ENCODE assay signal across 1 cellular context in the genomic region with DNA sequence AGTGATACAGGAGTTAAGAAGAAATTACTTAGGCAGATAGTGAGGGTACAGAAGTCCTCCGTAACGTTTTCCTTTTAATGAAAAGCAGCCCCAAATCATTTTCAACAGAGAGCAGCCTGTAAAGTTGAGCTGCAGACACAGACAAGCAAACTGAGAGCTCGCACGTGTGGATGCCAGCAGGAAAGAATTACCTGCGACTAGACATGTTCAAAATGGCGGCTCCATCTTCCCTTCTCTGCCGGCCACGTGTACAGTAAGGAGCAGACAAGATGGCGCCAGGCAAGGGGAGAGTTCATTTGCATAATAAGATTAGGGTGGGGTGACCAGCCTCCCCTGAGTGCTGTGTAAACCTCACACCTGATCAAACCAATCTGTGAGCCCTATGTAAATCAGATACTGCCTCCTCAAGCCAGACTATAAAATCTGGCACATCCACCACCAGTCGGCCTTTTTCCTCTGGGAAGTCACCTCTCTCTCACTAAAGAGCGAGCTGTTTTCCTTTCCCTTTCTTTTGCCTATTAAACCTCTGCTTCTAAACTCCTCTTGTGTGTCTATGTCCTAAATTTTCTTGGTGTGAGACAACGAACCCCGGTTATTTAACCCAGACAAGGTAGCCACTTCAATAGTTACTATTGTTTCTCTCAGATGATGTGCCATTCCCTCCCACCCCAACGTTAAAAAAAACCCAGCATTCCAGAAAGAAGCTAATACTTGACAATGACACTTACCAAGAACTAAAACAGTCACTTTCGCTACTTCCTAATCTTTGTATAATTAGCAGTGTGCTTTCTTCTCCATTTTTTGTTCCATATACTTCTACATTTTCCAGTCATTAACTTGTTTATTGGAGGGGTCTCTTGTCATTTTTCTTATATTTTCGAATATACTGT.
TF ChIP-seq lines count a peak whose summit lies in the region.

No MANE protein-coding gene starts in this region.

TF ChIP-seq in K562, 482 proteins besides CTCF, POLR2A, EP300 and RAD21 (continued from another document and continues in another):
- TF ChIP-seq, protein P1, sequence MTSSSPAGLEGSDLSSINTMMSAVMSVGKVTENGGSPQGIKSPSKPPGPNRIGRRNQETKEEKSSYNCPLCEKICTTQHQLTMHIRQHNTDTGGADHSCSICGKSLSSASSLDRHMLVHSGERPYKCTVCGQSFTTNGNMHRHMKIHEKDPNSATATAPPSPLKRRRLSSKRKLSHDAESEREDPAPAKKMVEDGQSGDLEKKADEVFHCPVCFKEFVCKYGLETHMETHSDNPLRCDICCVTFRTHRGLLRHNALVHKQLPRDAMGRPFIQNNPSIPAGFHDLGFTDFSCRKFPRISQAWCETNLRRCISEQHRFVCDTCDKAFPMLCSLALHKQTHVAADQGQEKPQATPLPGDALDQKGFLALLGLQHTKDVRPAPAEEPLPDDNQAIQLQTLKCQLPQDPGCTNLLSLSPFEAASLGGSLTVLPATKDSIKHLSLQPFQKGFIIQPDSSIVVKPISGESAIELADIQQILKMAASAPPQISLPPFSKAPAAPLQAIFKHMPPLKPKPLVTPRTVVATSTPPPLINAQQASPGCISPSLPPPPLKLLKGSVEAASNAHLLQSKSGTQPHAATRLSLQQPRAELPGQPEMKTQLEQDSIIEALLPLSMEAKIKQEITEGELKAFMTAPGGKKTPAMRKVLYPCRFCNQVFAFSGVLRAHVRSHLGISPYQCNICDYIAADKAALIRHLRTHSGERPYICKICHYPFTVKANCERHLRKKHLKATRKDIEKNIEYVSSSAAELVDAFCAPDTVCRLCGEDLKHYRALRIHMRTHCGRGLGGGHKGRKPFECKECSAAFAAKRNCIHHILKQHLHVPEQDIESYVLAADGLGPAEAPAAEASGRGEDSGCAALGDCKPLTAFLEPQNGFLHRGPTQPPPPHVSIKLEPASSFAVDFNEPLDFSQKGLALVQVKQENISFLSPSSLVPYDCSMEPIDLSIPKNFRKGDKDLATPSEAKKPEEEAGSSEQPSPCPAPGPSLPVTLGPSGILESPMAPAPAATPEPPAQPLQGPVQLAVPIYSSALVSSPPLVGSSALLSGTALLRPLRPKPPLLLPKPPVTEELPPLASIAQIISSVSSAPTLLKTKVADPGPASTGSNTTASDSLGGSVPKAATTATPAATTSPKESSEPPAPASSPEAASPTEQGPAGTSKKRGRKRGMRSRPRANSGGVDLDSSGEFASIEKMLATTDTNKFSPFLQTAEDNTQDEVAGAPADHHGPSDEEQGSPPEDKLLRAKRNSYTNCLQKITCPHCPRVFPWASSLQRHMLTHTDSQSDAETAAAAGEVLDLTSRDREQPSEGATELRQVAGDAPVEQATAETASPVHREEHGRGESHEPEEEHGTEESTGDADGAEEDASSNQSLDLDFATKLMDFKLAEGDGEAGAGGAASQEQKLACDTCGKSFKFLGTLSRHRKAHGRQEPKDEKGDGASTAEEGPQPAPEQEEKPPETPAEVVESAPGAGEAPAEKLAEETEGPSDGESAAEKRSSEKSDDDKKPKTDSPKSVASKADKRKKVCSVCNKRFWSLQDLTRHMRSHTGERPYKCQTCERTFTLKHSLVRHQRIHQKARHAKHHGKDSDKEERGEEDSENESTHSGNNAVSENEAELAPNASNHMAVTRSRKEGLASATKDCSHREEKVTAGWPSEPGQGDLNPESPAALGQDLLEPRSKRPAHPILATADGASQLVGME (CRISPR knock-in tag; IDR thresholded peaks at IDR 0.05), result 0 out of 2 replicates have a peak, but pooled peaks have one; percentile 63
- no peak for TF ChIP-seq CTBP1 (IDR thresholded peaks at IDR 0.05; ENCODE audit: borderline replicate concordance)
- peak; percentile 95 for TF ChIP-seq NFRKB (IDR thresholded peaks at IDR 0.05; ENCODE audit: low read depth)
- no peak for TF ChIP-seq TRIM24 (IDR thresholded peaks at IDR 0.05)
- no peak for TF ChIP-seq CCAR2 (IDR thresholded peaks at IDR 0.05; ENCODE audit: low read depth, low read length)
- TF ChIP-seq HNRNPH1 (optimal IDR thresholded peaks at IDR 0.05; ENCODE audit: low read depth, low read length), result no peak
- TF ChIP-seq POLR2AphosphoS2 (IDR thresholded peaks at IDR 0.05; ENCODE audit: low read length), result no peak; the same call in 1 of the 2 replicates
- TF ChIP-seq, protein P2, sequence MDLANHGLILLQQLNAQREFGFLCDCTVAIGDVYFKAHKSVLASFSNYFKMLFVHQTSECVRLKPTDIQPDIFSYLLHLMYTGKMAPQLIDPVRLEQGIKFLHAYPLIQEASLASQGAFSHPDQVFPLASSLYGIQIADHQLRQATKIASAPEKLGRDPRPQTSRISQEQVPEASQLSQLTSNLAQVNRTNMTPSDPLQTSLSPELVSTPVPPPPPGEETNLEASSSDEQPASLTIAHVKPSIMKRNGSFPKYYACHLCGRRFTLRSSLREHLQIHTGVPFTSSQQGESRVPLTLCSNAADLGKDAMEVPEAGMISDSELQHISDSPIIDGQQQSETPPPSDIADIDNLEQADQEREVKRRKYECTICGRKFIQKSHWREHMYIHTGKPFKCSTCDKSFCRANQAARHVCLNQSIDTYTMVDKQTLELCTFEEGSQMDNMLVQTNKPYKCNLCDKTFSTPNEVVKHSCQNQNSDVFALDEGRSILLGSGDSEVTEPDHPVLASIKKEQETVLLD (IDR thresholded peaks at IDR 0.05), result no peak
- TF ChIP-seq ZNF644 (tag; IDR thresholded peaks at IDR 0.05; ENCODE audit: low read depth), result peak; percentile 66
- TF ChIP-seq MCM2 (IDR thresholded peaks at IDR 0.05; ENCODE audit: low read depth), result no peak
- TF ChIP-seq SRSF7 (optimal IDR thresholded peaks at IDR 0.05; ENCODE audit: low read depth, low read length), result no peak
- no peak for TF ChIP-seq CAMTA2 (CRISPR knock-in tag; conservative IDR thresholded peaks at IDR 0.05)
- TF ChIP-seq NFE2L1 (tag; IDR thresholded peaks at IDR 0.05; ENCODE audit: borderline replicate concordance, low read depth), result no peak
- TF ChIP-seq CBX2 (IDR thresholded peaks at IDR 0.05; ENCODE audit: insufficient read depth, low read length, poor library complexity, severe bottlenecking), result no peak
- TF ChIP-seq, protein P3, sequence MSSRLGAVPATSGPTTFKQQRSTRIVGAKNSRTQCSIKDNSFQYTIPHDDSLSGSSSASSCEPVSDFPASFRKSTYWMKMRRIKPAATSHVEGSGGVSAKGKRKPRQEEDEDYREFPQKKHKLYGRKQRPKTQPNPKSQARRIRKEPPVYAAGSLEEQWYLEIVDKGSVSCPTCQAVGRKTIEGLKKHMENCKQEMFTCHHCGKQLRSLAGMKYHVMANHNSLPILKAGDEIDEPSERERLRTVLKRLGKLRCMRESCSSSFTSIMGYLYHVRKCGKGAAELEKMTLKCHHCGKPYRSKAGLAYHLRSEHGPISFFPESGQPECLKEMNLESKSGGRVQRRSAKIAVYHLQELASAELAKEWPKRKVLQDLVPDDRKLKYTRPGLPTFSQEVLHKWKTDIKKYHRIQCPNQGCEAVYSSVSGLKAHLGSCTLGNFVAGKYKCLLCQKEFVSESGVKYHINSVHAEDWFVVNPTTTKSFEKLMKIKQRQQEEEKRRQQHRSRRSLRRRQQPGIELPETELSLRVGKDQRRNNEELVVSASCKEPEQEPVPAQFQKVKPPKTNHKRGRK (tag; IDR thresholded peaks at IDR 0.05), result peak; percentile 10
- TF ChIP-seq, protein P4, sequence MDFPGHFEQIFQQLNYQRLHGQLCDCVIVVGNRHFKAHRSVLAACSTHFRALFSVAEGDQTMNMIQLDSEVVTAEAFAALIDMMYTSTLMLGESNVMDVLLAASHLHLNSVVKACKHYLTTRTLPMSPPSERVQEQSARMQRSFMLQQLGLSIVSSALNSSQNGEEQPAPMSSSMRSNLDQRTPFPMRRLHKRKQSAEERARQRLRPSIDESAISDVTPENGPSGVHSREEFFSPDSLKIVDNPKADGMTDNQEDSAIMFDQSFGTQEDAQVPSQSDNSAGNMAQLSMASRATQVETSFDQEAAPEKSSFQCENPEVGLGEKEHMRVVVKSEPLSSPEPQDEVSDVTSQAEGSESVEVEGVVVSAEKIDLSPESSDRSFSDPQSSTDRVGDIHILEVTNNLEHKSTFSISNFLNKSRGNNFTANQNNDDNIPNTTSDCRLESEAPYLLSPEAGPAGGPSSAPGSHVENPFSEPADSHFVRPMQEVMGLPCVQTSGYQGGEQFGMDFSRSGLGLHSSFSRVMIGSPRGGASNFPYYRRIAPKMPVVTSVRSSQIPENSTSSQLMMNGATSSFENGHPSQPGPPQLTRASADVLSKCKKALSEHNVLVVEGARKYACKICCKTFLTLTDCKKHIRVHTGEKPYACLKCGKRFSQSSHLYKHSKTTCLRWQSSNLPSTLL (IDR thresholded peaks at IDR 0.05), result no peak
- no peak for TF ChIP-seq SNIP1 (IDR thresholded peaks at IDR 0.05; ENCODE audit: low read depth)
- TF ChIP-seq, protein P5, sequence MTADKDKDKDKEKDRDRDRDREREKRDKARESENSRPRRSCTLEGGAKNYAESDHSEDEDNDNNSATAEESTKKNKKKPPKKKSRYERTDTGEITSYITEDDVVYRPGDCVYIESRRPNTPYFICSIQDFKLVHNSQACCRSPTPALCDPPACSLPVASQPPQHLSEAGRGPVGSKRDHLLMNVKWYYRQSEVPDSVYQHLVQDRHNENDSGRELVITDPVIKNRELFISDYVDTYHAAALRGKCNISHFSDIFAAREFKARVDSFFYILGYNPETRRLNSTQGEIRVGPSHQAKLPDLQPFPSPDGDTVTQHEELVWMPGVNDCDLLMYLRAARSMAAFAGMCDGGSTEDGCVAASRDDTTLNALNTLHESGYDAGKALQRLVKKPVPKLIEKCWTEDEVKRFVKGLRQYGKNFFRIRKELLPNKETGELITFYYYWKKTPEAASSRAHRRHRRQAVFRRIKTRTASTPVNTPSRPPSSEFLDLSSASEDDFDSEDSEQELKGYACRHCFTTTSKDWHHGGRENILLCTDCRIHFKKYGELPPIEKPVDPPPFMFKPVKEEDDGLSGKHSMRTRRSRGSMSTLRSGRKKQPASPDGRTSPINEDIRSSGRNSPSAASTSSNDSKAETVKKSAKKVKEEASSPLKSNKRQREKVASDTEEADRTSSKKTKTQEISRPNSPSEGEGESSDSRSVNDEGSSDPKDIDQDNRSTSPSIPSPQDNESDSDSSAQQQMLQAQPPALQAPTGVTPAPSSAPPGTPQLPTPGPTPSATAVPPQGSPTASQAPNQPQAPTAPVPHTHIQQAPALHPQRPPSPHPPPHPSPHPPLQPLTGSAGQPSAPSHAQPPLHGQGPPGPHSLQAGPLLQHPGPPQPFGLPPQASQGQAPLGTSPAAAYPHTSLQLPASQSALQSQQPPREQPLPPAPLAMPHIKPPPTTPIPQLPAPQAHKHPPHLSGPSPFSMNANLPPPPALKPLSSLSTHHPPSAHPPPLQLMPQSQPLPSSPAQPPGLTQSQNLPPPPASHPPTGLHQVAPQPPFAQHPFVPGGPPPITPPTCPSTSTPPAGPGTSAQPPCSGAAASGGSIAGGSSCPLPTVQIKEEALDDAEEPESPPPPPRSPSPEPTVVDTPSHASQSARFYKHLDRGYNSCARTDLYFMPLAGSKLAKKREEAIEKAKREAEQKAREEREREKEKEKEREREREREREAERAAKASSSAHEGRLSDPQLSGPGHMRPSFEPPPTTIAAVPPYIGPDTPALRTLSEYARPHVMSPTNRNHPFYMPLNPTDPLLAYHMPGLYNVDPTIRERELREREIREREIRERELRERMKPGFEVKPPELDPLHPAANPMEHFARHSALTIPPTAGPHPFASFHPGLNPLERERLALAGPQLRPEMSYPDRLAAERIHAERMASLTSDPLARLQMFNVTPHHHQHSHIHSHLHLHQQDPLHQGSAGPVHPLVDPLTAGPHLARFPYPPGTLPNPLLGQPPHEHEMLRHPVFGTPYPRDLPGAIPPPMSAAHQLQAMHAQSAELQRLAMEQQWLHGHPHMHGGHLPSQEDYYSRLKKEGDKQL (CRISPR knock-in tag; IDR thresholded peaks at IDR 0.05; ENCODE audit: borderline replicate concordance), result no peak
- TF ChIP-seq, protein P6, sequence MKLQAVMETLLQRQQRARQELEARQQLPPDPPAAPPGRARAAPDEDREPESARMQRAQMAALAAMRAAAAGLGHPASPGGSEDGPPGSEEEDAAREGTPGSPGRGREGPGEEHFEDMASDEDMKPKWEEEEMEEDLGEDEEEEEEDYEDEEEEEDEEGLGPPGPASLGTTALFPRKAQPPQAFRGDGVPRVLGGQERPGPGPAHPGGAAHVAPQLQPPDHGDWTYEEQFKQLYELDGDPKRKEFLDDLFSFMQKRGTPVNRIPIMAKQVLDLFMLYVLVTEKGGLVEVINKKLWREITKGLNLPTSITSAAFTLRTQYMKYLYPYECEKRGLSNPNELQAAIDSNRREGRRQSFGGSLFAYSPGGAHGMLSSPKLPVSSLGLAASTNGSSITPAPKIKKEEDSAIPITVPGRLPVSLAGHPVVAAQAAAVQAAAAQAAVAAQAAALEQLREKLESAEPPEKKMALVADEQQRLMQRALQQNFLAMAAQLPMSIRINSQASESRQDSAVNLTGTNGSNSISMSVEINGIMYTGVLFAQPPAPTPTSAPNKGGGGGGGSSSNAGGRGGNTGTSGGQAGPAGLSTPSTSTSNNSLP (IDR thresholded peaks at IDR 0.05; ENCODE audit: borderline replicate concordance, low read depth, low read length), result no peak; the same call in 1 of the 2 replicates
- TF ChIP-seq ZNF212 (CRISPR knock-in tag; IDR thresholded peaks at IDR 0.05), result 0 out of 2 replicates have a peak, but pooled peaks have one; percentile 55
- TF ChIP-seq ELF2 (CRISPR knock-in tag; IDR thresholded peaks at IDR 0.05), result no peak
- no peak for TF ChIP-seq DNMT1 (IDR thresholded peaks at IDR 0.05)
- TF ChIP-seq NFYB (IDR thresholded peaks at IDR 0.05; ENCODE audit: extremely low read depth, insufficient read length), result no peak
- TF ChIP-seq THRAP3 (IDR thresholded peaks at IDR 0.05; ENCODE audit: borderline replicate concordance), result no peak
- no peak for TF ChIP-seq ZFX (CRISPR knock-in tag; IDR thresholded peaks at IDR 0.05)
- TF ChIP-seq ZNF354B (CRISPR knock-in tag; IDR thresholded peaks at IDR 0.05), result no peak
- TF ChIP-seq C11orf30 (IDR thresholded peaks at IDR 0.05; ENCODE audit: low read depth), result no peak
- TF ChIP-seq, protein P7, sequence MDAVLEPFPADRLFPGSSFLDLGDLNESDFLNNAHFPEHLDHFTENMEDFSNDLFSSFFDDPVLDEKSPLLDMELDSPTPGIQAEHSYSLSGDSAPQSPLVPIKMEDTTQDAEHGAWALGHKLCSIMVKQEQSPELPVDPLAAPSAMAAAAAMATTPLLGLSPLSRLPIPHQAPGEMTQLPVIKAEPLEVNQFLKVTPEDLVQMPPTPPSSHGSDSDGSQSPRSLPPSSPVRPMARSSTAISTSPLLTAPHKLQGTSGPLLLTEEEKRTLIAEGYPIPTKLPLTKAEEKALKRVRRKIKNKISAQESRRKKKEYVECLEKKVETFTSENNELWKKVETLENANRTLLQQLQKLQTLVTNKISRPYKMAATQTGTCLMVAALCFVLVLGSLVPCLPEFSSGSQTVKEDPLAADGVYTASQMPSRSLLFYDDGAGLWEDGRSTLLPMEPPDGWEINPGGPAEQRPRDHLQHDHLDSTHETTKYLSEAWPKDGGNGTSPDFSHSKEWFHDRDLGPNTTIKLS (IDR thresholded peaks at IDR 0.05; ENCODE audit: borderline replicate concordance, low read depth), result peak; percentile 94; the same call in 1 of the 2 replicates
- TF ChIP-seq ZNF174 (CRISPR knock-in tag; IDR thresholded peaks at IDR 0.05), result no peak
- TF ChIP-seq ZBED1 (IDR thresholded peaks at IDR 0.05), result no peak
- TF ChIP-seq ZNF311 (CRISPR knock-in tag; IDR thresholded peaks at IDR 0.05), result peak; percentile 72
- TF ChIP-seq YY1 (IDR thresholded peaks at IDR 0.05; ENCODE audit: borderline replicate concordance in 1 of 3, control insufficient read depth in 1 of 3, extremely low read depth in 1 of 3, insufficient read depth in 3 of 3, insufficient read length in 1 of 3, insufficient replicate concordance in 2 of 3, low read depth in 1 of 3, low read length in 2 of 3), result peak; percentile 67 to 96 (median 88)
